21 cellular contexts compared by ENCODE assay signal in genomic region chr9:69486498-69486897, GRCh38.
"Had no signal": no experiment of that assay in that cellular context is flagged by ENCODE, and none has a peak within 500 bp of the region (broad histone marks: within the 10 kb centered on the region; RNA-seq: fewer than 3 reads in every experiment).

No MANE protein-coding gene starts in this region.

- H3K36me3 Mint-ChIP-seq: activated naive CD4-positive, alpha-beta T cell treated with anti-CD3 and anti-CD28 coated beads, Interleukin-2, amount 50 U/mL, for 24 hours; memory B cell had no signal

- H3K4me1 ChIP-seq: body of pancreas, upper lobe of left lung had no signal

- H3K27me3 Mint-ChIP-seq: activated naive CD4-positive, alpha-beta T cell treated with anti-CD3 and anti-CD28 coated beads, Interleukin-2, amount 50 U/mL, for 24 hours; dendritic cell treated with granulocyte-macrophage colony-stimulating factor and Interleukin-4, amounts not matched to agents 40 ng/mL and 50 ng/mL, for 4 days had no signal

- H3K27ac ChIP-seq: body of pancreas, cardiac muscle cell, hepatocyte, ovary, upper lobe of left lung had no signal

- H3K9me3 Mint-ChIP-seq: activated naive CD4-positive, alpha-beta T cell treated with anti-CD3 and anti-CD28 coated beads, Interleukin-2, amount 50 U/mL, for 24 hours; activated T-helper 1 cell treated with anti-CD3 and anti-CD28 coated beads, Interleukin-12 subunit alpha, Interleukin-12 subunit beta, Interleukin-2, Interleukin-4 antibody, amounts not matched to agents 30 ng/mL and 10 ng/mL and 1 ng/mL, durations not matched to agents 14 hours and 24 hours and 36 hours; dendritic cell treated with granulocyte-macrophage colony-stimulating factor and Interleukin-4, amounts not matched to agents 40 ng/mL and 50 ng/mL, for 4 days had no signal

- H3K4me2 ChIP-seq: hepatocyte had no signal

- H3K27me3 ChIP-seq: body of pancreas, cardiac muscle cell, hepatocyte, ovary, upper lobe of left lung had no signal

- H3K9me3 ChIP-seq: body of pancreas, ovary, upper lobe of left lung had no signal

- H3K4me3 Mint-ChIP-seq: activated CD8-positive, alpha-beta T cell treated with anti-CD3 and anti-CD28 coated beads, Interleukin-2, amount 10 ng/mL, durations not matched to agents 7 days and 5 days; activated naive CD4-positive, alpha-beta T cell treated with anti-CD3 and anti-CD28 coated beads, Interleukin-2, amount 50 U/mL, for 24 hours; activated T-helper 1 cell treated with anti-CD3 and anti-CD28 coated beads, Interleukin-12 subunit alpha, Interleukin-12 subunit beta, Interleukin-2, Interleukin-4 antibody, amounts not matched to agents 30 ng/mL and 10 ng/mL and 1 ng/mL, durations not matched to agents 14 hours and 24 hours and 36 hours; dendritic cell treated with granulocyte-macrophage colony-stimulating factor and Interleukin-4, amounts not matched to agents 40 ng/mL and 50 ng/mL, for 4 days; memory B cell had no signal

- H3K79me2 ChIP-seq: hepatocyte had no signal

- H2AFZ ChIP-seq: hepatocyte had no signal

- H3K27ac Mint-ChIP-seq: activated CD8-positive, alpha-beta T cell treated with anti-CD3 and anti-CD28 coated beads, Interleukin-2, amount 10 ng/mL, durations not matched to agents 7 days and 5 days; activated naive CD4-positive, alpha-beta T cell treated with anti-CD3 and anti-CD28 coated beads, Interleukin-2, amount 50 U/mL, for 24 hours; activated T-helper 1 cell treated with anti-CD3 and anti-CD28 coated beads, Interleukin-12 subunit alpha, Interleukin-12 subunit beta, Interleukin-2, Interleukin-4 antibody, amounts not matched to agents 30 ng/mL and 10 ng/mL and 1 ng/mL, durations not matched to agents 14 hours and 24 hours and 36 hours; dendritic cell treated with granulocyte-macrophage colony-stimulating factor and Interleukin-4, amounts not matched to agents 40 ng/mL and 50 ng/mL, for 4 days; memory B cell had no signal

- ATAC-seq: activated CD8-positive, alpha-beta T cell treated with anti-CD3 and anti-CD28 coated beads, Interleukin-2, amount 10 ng/mL, durations not matched to agents 7 days and 5 days; body of pancreas; right cardiac atrium; stimulated activated naive CD8-positive, alpha-beta T cell treated with anti-CD3 and anti-CD28 coated beads, Interleukin-15, Interleukin-2, amounts not matched to agents 100 U/mL and 50 U/mL, for 24 hours had no signal

- DNase-seq: activated CD4-positive, alpha-beta T cell treated with anti-CD3 and anti-CD28 coated beads for 4 hours; activated CD4-positive, CD25-positive, alpha-beta regulatory T cell; activated CD8-positive, alpha-beta T cell treated with anti-CD3 and anti-CD28 coated beads, Interleukin-2, amount 10 ng/mL, durations not matched to agents 7 days and 5 days; activated gamma-delta T cell treated with Interleukin-2 at 50 U/mL for 16 hours; anterior cingulate cortex; body of pancreas; effector CD4-positive, alpha-beta T cell; glutamatergic neuron; left cardiac atrium; ovary; right cardiac atrium; stimulated activated CD4-positive, alpha-beta T cell treated with anti-CD3 and anti-CD28 coated beads, Interleukin-12 subunit alpha, Interleukin-12 subunit beta, amount 100 ng/mL, for 4 hours; stimulated activated CD4-positive, alpha-beta T cell treated with anti-CD3 and anti-CD28 coated beads, Interleukin-4, amount 100 ng/mL, for 4 hours; stimulated activated naive CD8-positive, alpha-beta T cell treated with anti-CD3 and anti-CD28 coated beads, Interleukin-15, Interleukin-2, amounts not matched to agents 100 U/mL and 50 U/mL, for 24 hours; upper lobe of left lung had no signal

- H3K4me3 ChIP-seq: body of pancreas, cardiac muscle cell, hepatocyte, ovary, upper lobe of left lung had no signal

- H3K36me3 ChIP-seq: cardiac muscle cell, ovary, upper lobe of left lung had no signal

- H3K4me1 Mint-ChIP-seq: activated naive CD4-positive, alpha-beta T cell treated with anti-CD3 and anti-CD28 coated beads, Interleukin-2, amount 50 U/mL, for 24 hours; memory B cell had no signal
